ENCODE assay signal across 11 cellular contexts in the genomic region with DNA sequence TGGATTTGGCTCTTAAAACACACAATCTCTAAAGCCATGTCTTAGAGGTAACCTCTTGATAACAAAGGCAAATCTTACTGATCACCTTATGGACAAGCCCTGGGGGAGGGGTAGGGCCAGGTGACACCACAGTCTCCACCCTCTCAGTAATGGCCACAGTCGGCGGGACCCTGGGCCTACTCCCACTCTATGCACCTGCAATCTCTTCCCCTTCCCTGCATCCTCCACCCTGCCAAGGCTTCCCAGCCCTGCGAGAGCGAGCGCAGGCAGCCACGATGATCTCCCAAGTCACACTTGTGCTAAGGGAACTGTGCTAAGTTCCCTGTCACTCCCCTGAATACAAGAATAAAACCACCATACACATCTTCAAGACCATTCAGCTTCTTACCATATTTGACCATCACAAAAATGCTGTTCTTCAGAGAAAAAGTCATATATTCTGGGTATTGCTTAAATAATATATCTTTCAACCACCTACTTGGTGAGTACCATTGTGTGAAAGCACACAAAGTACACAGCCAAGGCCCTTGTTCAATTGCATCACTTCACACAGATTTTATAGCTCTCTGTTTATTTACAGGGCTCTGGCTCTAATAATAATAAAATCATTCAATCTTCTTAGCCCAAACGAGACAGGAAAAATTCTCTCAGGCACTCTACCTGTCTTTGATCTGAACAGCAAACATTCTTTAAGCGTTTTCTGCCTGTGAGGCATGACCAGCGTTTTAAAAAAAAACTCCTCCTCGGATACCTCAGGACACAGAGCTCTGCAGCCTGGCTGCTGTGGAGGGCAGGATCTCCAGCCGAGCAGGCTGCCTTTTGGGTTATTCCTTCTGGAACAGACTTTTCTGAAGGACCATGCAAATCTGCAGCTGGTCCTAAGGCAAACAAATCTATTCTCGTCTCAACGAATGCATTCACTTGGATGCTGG.
DNase-seq lines count a peak whose midpoint lies in the region; ATAC-seq and TF ChIP-seq lines count a peak whose summit lies in the region.
"Had no signal": no experiment of that assay in that cellular context is flagged by ENCODE, and none has a peak within 500 bp of the region (broad histone marks: within the 10 kb centered on the region; RNA-seq: fewer than 3 reads in every experiment).

No MANE protein-coding gene starts in this region.

- H3K9me3 Mint-ChIP-seq in activated naive CD4-positive, alpha-beta T cell treated with anti-CD3 and anti-CD28 coated beads, Interleukin-2, amount 50 U/mL, for 72 hours: no peaks in the 10 kb centered on the region
- H3K9me3 Mint-ChIP-seq in activated naive CD4-positive, alpha-beta T cell treated with anti-CD3 and anti-CD28 coated beads for 36 hours: no peaks in the 10 kb centered on the region

- TF ChIP-seq CTCF in VCaP (conservative IDR thresholded peaks at IDR 0.05) (no peak), left lung (IDR thresholded peaks at IDR 0.05) (no peak), upper lobe of right lung (IDR thresholded peaks at IDR 0.05) (no peak)

- peak overlapping the region; percentile 41 for H3K27ac ChIP-seq in VCaP
- peak overlapping the region; percentile 22 to 50 for H3K27ac ChIP-seq in left lung
- no peak overlapping the region for H3K27ac ChIP-seq in upper lobe of right lung
- H3K27ac ChIP-seq: heart right ventricle had no signal

- H3K36me3 ChIP-seq in left lung: no peaks in the 10 kb centered on the region
- H3K36me3 ChIP-seq in upper lobe of right lung: no peaks in the 10 kb centered on the region

- H3K4me3 ChIP-seq in left lung (no peak overlapping the region), upper lobe of right lung (peak overlapping the region; percentile 31)
- H3K4me3 ChIP-seq: heart right ventricle had no signal

- CTCF ChIA-PET in activated naive CD4-positive, alpha-beta T cell treated with anti-CD3 and anti-CD28 coated beads for 36 hours (lab: Charles Lee): no interaction called here
- CTCF ChIA-PET in HEK293T (lab: Yijun Ruan, JAX): no interaction called here

- H3K4me1 ChIP-seq in left lung: peaks cover 0 to 5% of the 10 kb centered on the region in 2 donors
- no peaks in the 10 kb centered on the region for H3K4me1 ChIP-seq in upper lobe of right lung

- H3K27me3 ChIP-seq in left lung (no peaks in the 10 kb centered on the region), upper lobe of right lung (no peaks in the 10 kb centered on the region)
- H3K27me3 ChIP-seq: heart right ventricle had no signal

- H3K36me3 Mint-ChIP-seq in activated naive CD4-positive, alpha-beta T cell treated with anti-CD3 and anti-CD28 coated beads, Interleukin-2, amount 50 U/mL, for 72 hours: peaks cover 0 to 6% of the 10 kb centered on the region in 2 donors
- no peaks in the 10 kb centered on the region for H3K36me3 Mint-ChIP-seq in activated naive CD4-positive, alpha-beta T cell treated with anti-CD3 and anti-CD28 coated beads for 36 hours (ENCODE audit: low read depth)

- POLR2A ChIA-PET in HEK293T (lab: Yijun Ruan, JAX): no interaction called here

- peak overlapping the region; percentile 12 to 74 for H3K27ac Mint-ChIP-seq in activated naive CD4-positive, alpha-beta T cell treated with anti-CD3 and anti-CD28 coated beads, Interleukin-2, amount 50 U/mL, for 72 hours
- H3K27ac Mint-ChIP-seq in activated naive CD4-positive, alpha-beta T cell treated with anti-CD3 and anti-CD28 coated beads for 36 hours: no peak overlapping the region

- DNase-seq in activated naive CD4-positive, alpha-beta T cell treated with anti-CD3 and anti-CD28 coated beads, Interleukin-2, amount 50 U/mL, for 72 hours (ENCODE audit: low spot score in 2 of 2): no peak
- no peak for DNase-seq in activated naive CD4-positive, alpha-beta T cell treated with anti-CD3 and anti-CD28 coated beads for 36 hours
- DNase-seq in left lung: no peak
- DNase-seq in upper lobe of right lung: no peak
- DNase-seq in HEK293T (ENCODE audit: extremely low spot score): no peak
- DNase-seq in head of caudate nucleus: no peak
- no peak for DNase-seq in activated CD4-positive, CD25-positive, alpha-beta regulatory T cell treated with anti-CD3 and anti-CD28 coated beads, Interleukin-2, amount 50 U/mL, for 72 hours
- DNase-seq: heart right ventricle, mesenchymal stem cell, NCI-H2029 treated with DMSO at 0.1 percent for 48 hours had no signal

- intact Hi-C loops in activated naive CD4-positive, alpha-beta T cell treated with anti-CD3 and anti-CD28 coated beads for 36 hours (cut with micrococcal nuclease): loop anchor here (1.0 kb wide), 1 partner anchor 10 kb away; no protein-coding TSS in a partner anchor
- intact Hi-C loops in left lung (cut with DNase I): no loop called here
- intact Hi-C loops in upper lobe of right lung (cut with DNase I): no loop called here
- intact Hi-C loops in head of caudate nucleus (cut with DNase I): no loop called here

- H3K4me1 Mint-ChIP-seq in activated naive CD4-positive, alpha-beta T cell treated with anti-CD3 and anti-CD28 coated beads for 36 hours (ENCODE audit: low read depth): peaks cover 52% of the 10 kb centered on the region

- ATAC-seq in activated naive CD4-positive, alpha-beta T cell treated with anti-CD3 and anti-CD28 coated beads, Interleukin-2, amount 50 U/mL, for 72 hours: no peak
- ATAC-seq in left lung: peak; percentile 77
- peak; percentile 62 for ATAC-seq in upper lobe of right lung
- ATAC-seq: heart right ventricle had no signal

- no peaks in the 10 kb centered on the region for H3K9me3 ChIP-seq in left lung
- no peaks in the 10 kb centered on the region for H3K9me3 ChIP-seq in upper lobe of right lung
- H3K9me3 ChIP-seq: heart right ventricle had no signal

- H3K27me3 Mint-ChIP-seq in activated naive CD4-positive, alpha-beta T cell treated with anti-CD3 and anti-CD28 coated beads for 36 hours (ENCODE audit: low read depth): no peaks in the 10 kb centered on the region

- H3K4me3 Mint-ChIP-seq in activated naive CD4-positive, alpha-beta T cell treated with anti-CD3 and anti-CD28 coated beads for 36 hours: no peak overlapping the region

TF ChIP-seq in HEK293T, 16 proteins besides CTCF, POLR2A, EP300 and RAD21:
- TF ChIP-seq, protein P1, sequence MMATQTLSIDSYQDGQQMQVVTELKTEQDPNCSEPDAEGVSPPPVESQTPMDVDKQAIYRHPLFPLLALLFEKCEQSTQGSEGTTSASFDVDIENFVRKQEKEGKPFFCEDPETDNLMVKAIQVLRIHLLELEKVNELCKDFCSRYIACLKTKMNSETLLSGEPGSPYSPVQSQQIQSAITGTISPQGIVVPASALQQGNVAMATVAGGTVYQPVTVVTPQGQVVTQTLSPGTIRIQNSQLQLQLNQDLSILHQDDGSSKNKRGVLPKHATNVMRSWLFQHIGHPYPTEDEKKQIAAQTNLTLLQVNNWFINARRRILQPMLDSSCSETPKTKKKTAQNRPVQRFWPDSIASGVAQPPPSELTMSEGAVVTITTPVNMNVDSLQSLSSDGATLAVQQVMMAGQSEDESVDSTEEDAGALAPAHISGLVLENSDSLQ (IDR thresholded peaks at IDR 0.05): no peak
- TF ChIP-seq CTBP1 (IDR thresholded peaks at IDR 0.05; ENCODE audit: borderline replicate concordance): no peak
- no peak for TF ChIP-seq NFRKB (IDR thresholded peaks at IDR 0.05)
- TF ChIP-seq ELF4 (IDR thresholded peaks at IDR 0.05): no peak
- TF ChIP-seq LEF1 (IDR thresholded peaks at IDR 0.05; ENCODE audit: borderline replicate concordance): no peak
- no peak for TF ChIP-seq SP1 (IDR thresholded peaks at IDR 0.05)
- TF ChIP-seq SUZ12 (IDR thresholded peaks at IDR 0.05): no peak
- no peak for TF ChIP-seq FOXK2 (IDR thresholded peaks at IDR 0.05)
- no peak for TF ChIP-seq ARNT (IDR thresholded peaks at IDR 0.05)
- no peak for TF ChIP-seq FOXM1 (IDR thresholded peaks at IDR 0.05; ENCODE audit: borderline replicate concordance)
- no peak for TF ChIP-seq TARDBP (IDR thresholded peaks at IDR 0.05)
- no peak for TF ChIP-seq BHLHE40 (IDR thresholded peaks at IDR 0.05; ENCODE audit: borderline replicate concordance)
- TF ChIP-seq L3MBTL2 (conservative IDR thresholded peaks at IDR 0.05): no peak
- no peak for TF ChIP-seq ZNF384 (IDR thresholded peaks at IDR 0.05)
- no peak for TF ChIP-seq FOXA1 (IDR thresholded peaks at IDR 0.05)
- TF ChIP-seq HDGF (IDR thresholded peaks at IDR 0.05; ENCODE audit: borderline replicate concordance): no peak

Comparison
In these comparisons a context has a peak if more than half of its experiments do, and no peak if none do; other contexts are left out.
1. ATAC-seq: peak in left lung (single experiment) and upper lobe of right lung (single experiment); none in activated naive CD4-positive, alpha-beta T cell treated with anti-CD3 and anti-CD28 coated beads, Interleukin-2, amount 50 U/mL, for 72 hours (0 of 2).